ENCODE assay signal across 16 cellular contexts in genomic region chr10:84356951-84357350, GRCh38. TPM values are rescaled to one million over a fixed set of nuclear protein-coding genes. Genes with fewer than 3 reads are reported as not detected.
DNase-seq lines count a peak whose midpoint lies in the region; ATAC-seq and TF ChIP-seq lines count a peak whose summit lies in the region.
"Had no signal": no experiment of that assay in that cellular context is flagged by ENCODE, and none has a peak within 500 bp of the region (broad histone marks: within the 10 kb centered on the region; RNA-seq: fewer than 3 reads in every experiment).

No MANE protein-coding gene starts in this region.

- no peaks in the 10 kb centered on the region for H3K27me3 ChIP-seq in CD4-positive, alpha-beta T cell (ENCODE audit: control insufficient read depth, insufficient read depth, low read length)
- H3K27me3 ChIP-seq in CD8-positive, alpha-beta memory T cell (ENCODE audit: insufficient read depth, low read length, poor library complexity, severe bottlenecking): no peaks in the 10 kb centered on the region

- H3K27me3 Mint-ChIP-seq in CD4-positive, alpha-beta T cell: no peaks in the 10 kb centered on the region
- no peaks in the 10 kb centered on the region for H3K27me3 Mint-ChIP-seq in CD8-positive, alpha-beta memory T cell
- no peaks in the 10 kb centered on the region for H3K27me3 Mint-ChIP-seq in activated naive CD8-positive, alpha-beta T cell
- no peaks in the 10 kb centered on the region for H3K27me3 Mint-ChIP-seq in naive thymus-derived CD8-positive, alpha-beta T cell

- H3K4me1 Mint-ChIP-seq in CD4-positive, alpha-beta T cell (ENCODE audit: low read depth): peaks cover 95% of the 10 kb centered on the region
- H3K4me1 Mint-ChIP-seq in CD8-positive, alpha-beta memory T cell: peaks cover 87 to 99% (median 98%) of the 10 kb centered on the region in 3 donors
- peaks cover 90% of the 10 kb centered on the region for H3K4me1 Mint-ChIP-seq in activated naive CD8-positive, alpha-beta T cell (ENCODE audit: low read depth)
- peaks cover 45 to 98% (median 94%) of the 10 kb centered on the region in 4 donors for H3K4me1 Mint-ChIP-seq in naive thymus-derived CD8-positive, alpha-beta T cell

- H3K9me3 ChIP-seq in CD4-positive, alpha-beta T cell (ENCODE audit: control insufficient read depth, low read length): no peaks in the 10 kb centered on the region
- no peaks in the 10 kb centered on the region for H3K9me3 ChIP-seq in CD8-positive, alpha-beta memory T cell (ENCODE audit: low read length)

- POLR2A ChIA-PET in CD4-positive, alpha-beta T cell (lab: Charles Lee): no interaction called here
- POLR2A ChIA-PET in CD8-positive, alpha-beta memory T cell (lab: Charles Lee): interaction anchor here (1.0 to 1.1 kb wide), 2 partner anchors 14 to 23 kb away, joined by 3 read pairs; no protein-coding TSS in a partner anchor
- POLR2A ChIA-PET in naive thymus-derived CD8-positive, alpha-beta T cell (lab: Charles Lee): no interaction called here

- no peaks in the 10 kb centered on the region for H3K36me3 ChIP-seq in CD8-positive, alpha-beta memory T cell (ENCODE audit: insufficient read depth, low read length)

- peak; percentile 56 for ATAC-seq in CD4-positive, alpha-beta T cell (ENCODE audit: poor library complexity)
- peak; percentile 77 to 81 for ATAC-seq in naive thymus-derived CD8-positive, alpha-beta T cell
- ATAC-seq in HG03097 (IDR thresholded peaks at IDR 0.05; ENCODE audit: low FRiP score, unreplicated experiment) (no peak), HG02642 (IDR thresholded peaks at IDR 0.05; ENCODE audit: poor library complexity, unreplicated experiment) (no peak)

- TF ChIP-seq CTCF in CD4-positive, alpha-beta T cell (IDR thresholded peaks at IDR 0.05): no peak

- peak overlapping the region; percentile 17 for H3K4me3 Mint-ChIP-seq in CD4-positive, alpha-beta T cell
- peak overlapping the region; percentile 8 to 76 (median 67) for H3K4me3 Mint-ChIP-seq in CD8-positive, alpha-beta memory T cell
- peak overlapping the region; percentile 42 for H3K4me3 Mint-ChIP-seq in activated naive CD8-positive, alpha-beta T cell
- peak overlapping the region in 9 of 10 donors; percentile 4 to 60 (median 45) for H3K4me3 Mint-ChIP-seq in naive thymus-derived CD8-positive, alpha-beta T cell

- intact Hi-C loops in CD4-positive, alpha-beta T cell (cut with DNase I, micrococcal nuclease): no loop called here

- H3K9me3 Mint-ChIP-seq in CD4-positive, alpha-beta T cell: no peaks in the 10 kb centered on the region
- H3K9me3 Mint-ChIP-seq in CD8-positive, alpha-beta memory T cell: no peaks in the 10 kb centered on the region
- H3K9me3 Mint-ChIP-seq in activated naive CD8-positive, alpha-beta T cell (ENCODE audit: low read depth): no peaks in the 10 kb centered on the region
- H3K9me3 Mint-ChIP-seq in naive thymus-derived CD8-positive, alpha-beta T cell: no peaks in the 10 kb centered on the region

- no peaks in the 10 kb centered on the region for H3K36me3 Mint-ChIP-seq in CD4-positive, alpha-beta T cell (ENCODE audit: low read depth)
- peaks cover 0 to 10% (median 0%) of the 10 kb centered on the region in 3 donors for H3K36me3 Mint-ChIP-seq in CD8-positive, alpha-beta memory T cell
- no peaks in the 10 kb centered on the region for H3K36me3 Mint-ChIP-seq in activated naive CD8-positive, alpha-beta T cell
- peaks cover 0 to 2% (median 0%) of the 10 kb centered on the region in 3 donors for H3K36me3 Mint-ChIP-seq in naive thymus-derived CD8-positive, alpha-beta T cell

- CTCF ChIA-PET in CD4-positive, alpha-beta T cell (lab: Charles Lee): interaction anchor here (1.2 kb wide), 1 partner anchor 92 kb away, joined by 4 read pairs; no protein-coding TSS in a partner anchor
- CTCF ChIA-PET in CD8-positive, alpha-beta memory T cell (lab: Charles Lee): interaction anchor here (1.1 kb wide), 1 partner anchor 181 kb away, joined by 3 read pairs; no protein-coding TSS in a partner anchor

- H3K4me1 ChIP-seq in CD8-positive, alpha-beta memory T cell (ENCODE audit: insufficient read depth, low read length): peaks cover 83% of the 10 kb centered on the region

- no peak overlapping the region for H3K27ac ChIP-seq in CD4-positive, alpha-beta T cell (ENCODE audit: low read depth, low read length)
- H3K27ac ChIP-seq in CD8-positive, alpha-beta memory T cell (ENCODE audit: low read depth, low read length): no peak overlapping the region
- H3K27ac ChIP-seq: C4-2B had no signal

- peak in 1 of 10 experiments; percentile 28 for DNase-seq in CD4-positive, alpha-beta T cell
- DNase-seq in CD8-positive, alpha-beta memory T cell: peak in 4 of 5 donors; percentile 16 to 78 (median 66)
- DNase-seq in naive thymus-derived CD8-positive, alpha-beta T cell: peak in 5 of 10 donors; percentile 31 to 72 (median 59)
- DNase-seq in NCI-H1417 treated with DMSO at 0.1 percent for 48 hours (lab: John Stamatoyannopoulos, UW): no peak
- DNase-seq: H7; NCI-H1436; NCI-H2029; NCI-H2171; NCI-H446; NK-92 treated with Interleukin-12 subunit alpha and Interleukin-12 subunit beta, amount 100 ng/mL, for 24 hours; SHP77 had no signal

- H3K27ac Mint-ChIP-seq in CD4-positive, alpha-beta T cell: peak overlapping the region; percentile 71
- peak overlapping the region; percentile 7 to 87 (median 80) for H3K27ac Mint-ChIP-seq in CD8-positive, alpha-beta memory T cell
- H3K27ac Mint-ChIP-seq in activated naive CD8-positive, alpha-beta T cell: peak overlapping the region; percentile 43
- H3K27ac Mint-ChIP-seq in naive thymus-derived CD8-positive, alpha-beta T cell: peak overlapping the region in 9 of 10 donors; percentile 16 to 86 (median 47)

- no peak overlapping the region for H3K4me3 ChIP-seq in CD8-positive, alpha-beta memory T cell (ENCODE audit: low read length)
- H3K4me3 ChIP-seq: K562 had no signal

RNA-seq across cellular contexts. Expression of gene CCSER2, which starts 28.6 kb away (rescaled TPM):
- 100 to 1,000 TPM; 134 to 148 TPM for total RNA-seq in CD4-positive, alpha-beta T cell
- 10 to 100 TPM; 62.6 to 74.5 TPM for total RNA-seq in CD8-positive, alpha-beta memory T cell
- polyA plus RNA-seq in CD8-positive, alpha-beta memory T cell: 114 TPM
- 10 to 100 TPM; 95.1 to 95.5 TPM for total RNA-seq in naive thymus-derived CD8-positive, alpha-beta T cell
- 100 to 1,000 TPM in 1 of 3 donors, 10 to 100 TPM in 2; 70.4 to 109 (median 72.9) TPM for polyA plus RNA-seq in naive thymus-derived CD8-positive, alpha-beta T cell

Comparison
In these comparisons a context has a peak if more than half of its experiments do, and no peak if none do; other contexts are left out.
1. ATAC-seq: peak in CD4-positive, alpha-beta T cell (single experiment) and naive thymus-derived CD8-positive, alpha-beta T cell (2 of 2); none in HG03097 (single experiment) and HG02642 (single experiment).
2. H3K4me3 Mint-ChIP-seq: peak in every context shown above with its lines; median percentile 67 in CD8-positive, alpha-beta memory T cell; 45 in naive thymus-derived CD8-positive, alpha-beta T cell; 42 in activated naive CD8-positive, alpha-beta T cell; 17 in CD4-positive, alpha-beta T cell.
3. Peak in every context shown above with its lines, with median percentiles within 50 percentile points of each other: H3K27ac Mint-ChIP-seq.